Comparison of ENCODE assay signal across 11 cellular contexts in the genomic region with DNA sequence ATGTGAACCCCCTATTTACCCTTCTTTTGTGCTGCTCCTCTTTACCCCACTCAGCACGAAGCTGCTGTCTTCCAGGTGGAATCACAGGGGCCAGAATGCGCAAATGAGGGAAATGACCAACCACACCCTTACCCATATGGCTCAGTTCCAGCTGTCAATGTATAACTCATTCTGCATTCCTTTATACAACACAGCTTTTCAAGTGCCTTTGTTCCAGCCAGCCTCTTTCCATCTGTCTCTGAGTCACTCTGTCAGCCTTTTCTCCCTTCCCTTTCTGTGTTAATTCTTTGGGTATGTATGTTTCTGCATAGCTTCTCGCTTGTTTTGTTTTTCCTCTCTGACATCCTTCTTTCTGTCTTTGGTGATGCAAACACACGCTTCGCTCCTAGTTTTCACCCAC.
DNase-seq lines count a peak whose midpoint lies in the region; ATAC-seq and TF ChIP-seq lines count a peak whose summit lies in the region.
"Had no signal": no experiment of that assay in that cellular context is flagged by ENCODE, and none has a peak within 500 bp of the region (broad histone marks: within the 10 kb centered on the region; RNA-seq: fewer than 3 reads in every experiment).

No MANE protein-coding gene starts in this region.

- ATAC-seq in GM19467 (IDR thresholded peaks at IDR 0.05; ENCODE audit: unreplicated experiment) (no peak), GM19455 (IDR thresholded peaks at IDR 0.05; ENCODE audit: unreplicated experiment) (no peak), HG03565 (IDR thresholded peaks at IDR 0.05; ENCODE audit: unreplicated experiment) (no peak)
- ATAC-seq: activated CD8-positive, alpha-beta T cell treated with anti-CD3 and anti-CD28 coated beads for 36 hours had no signal

- H3K4me3 ChIP-seq in HFF-Myc (replicated peaks; ENCODE audit: low read depth, low read length): no peak overlapping the region
- H3K4me3 ChIP-seq: BLaER1 had no signal

- TF ChIP-seq POLR2A in erythroblast (IDR thresholded peaks at IDR 0.05; ENCODE audit: low read length): no peak

- TF ChIP-seq CTCF in HFF-Myc (IDR thresholded peaks at IDR 0.05; ENCODE audit: low read depth, low read length, missing control alignments): no peak

- DNase-seq in 8988T: peak; percentile 15
- DNase-seq in HFF-Myc (ENCODE audit: extremely low read depth, low read depth): peak; percentile 10
- DNase-seq in amniotic epithelial cell (ENCODE audit: low read depth): peak; percentile 66
- peak; percentile 69 for DNase-seq in iris pigment epithelial cell (ENCODE audit: low read depth)
- no peak for DNase-seq in erythroblast (lab: John Stamatoyannopoulos, UW)
- DNase-seq: activated CD8-positive, alpha-beta T cell treated with anti-CD3 and anti-CD28 coated beads for 36 hours; SHP77 had no signal

Comparison
In these comparisons a context has a peak if more than half of its experiments do, and no peak if none do; other contexts are left out.
1. DNase-seq: peak in 8988T (single experiment), HFF-Myc (single experiment), amniotic epithelial cell (single experiment) and iris pigment epithelial cell (single experiment); none in erythroblast (0 of 2).